Comparison of ENCODE assay signal across 8 cellular contexts in the genomic region with DNA sequence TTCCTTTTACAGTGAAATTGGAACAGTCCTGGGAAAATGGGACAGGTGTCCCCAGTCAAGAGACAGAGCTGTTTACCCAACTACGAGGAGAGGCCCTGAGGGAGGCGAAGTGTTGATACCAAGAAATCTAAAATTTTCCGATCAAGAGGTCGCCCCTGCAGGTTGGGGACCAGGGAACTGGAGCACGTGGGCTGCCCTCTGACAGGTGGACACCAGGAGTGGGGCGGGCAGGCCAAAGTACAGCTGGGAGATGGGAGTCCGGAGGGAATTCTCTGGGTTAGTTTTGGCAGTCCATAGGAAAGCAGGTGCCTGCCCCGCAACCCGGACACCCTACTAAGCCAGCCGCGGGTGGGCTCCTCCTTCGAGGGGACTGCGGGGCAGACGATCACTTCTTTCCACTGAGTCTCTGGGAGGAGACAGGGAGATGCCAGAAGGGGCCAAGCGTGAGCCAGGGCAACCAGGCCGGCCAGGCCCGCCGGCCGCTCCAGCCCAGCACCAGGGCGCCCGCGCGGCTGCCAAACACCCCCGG. TPM values are rescaled to one million over a fixed set of nuclear protein-coding genes. Genes with fewer than 3 reads are reported as not detected.
DNase-seq lines count a peak whose midpoint lies in the region; ATAC-seq and TF ChIP-seq lines count a peak whose summit lies in the region.

No MANE protein-coding gene starts in this region.

- H3K9ac ChIP-seq in rectal smooth muscle tissue (ENCODE audit: low read length) = no peak overlapping the region

- H3K4me1 ChIP-seq in RWPE2 (ENCODE audit: insufficient read depth, poor library complexity, severe bottlenecking) (no peaks in the 10 kb centered on the region), rectal smooth muscle tissue (ENCODE audit: control insufficient read depth, insufficient read depth, low read length) (peaks cover 2% of the 10 kb centered on the region)

- no peaks in the 10 kb centered on the region for H3K9me3 ChIP-seq in RWPE2 (ENCODE audit: severe bottlenecking)

- H3K4me3 ChIP-seq in RWPE2 (ENCODE audit: severe bottlenecking) (peak overlapping the region; percentile 60), fibroblast of villous mesenchyme (ENCODE audit: low read depth, low read length) (peak overlapping the region; percentile 70), rectal smooth muscle tissue (ENCODE audit: low read length) (peak overlapping the region; percentile 68)

- no peaks in the 10 kb centered on the region for H3K36me3 ChIP-seq in RWPE2 (ENCODE audit: low read depth)
- H3K36me3 ChIP-seq in rectal smooth muscle tissue (ENCODE audit: control insufficient read depth, insufficient read depth, low read length) = no peaks in the 10 kb centered on the region

- H3K27me3 ChIP-seq in RWPE2 (ENCODE audit: insufficient read depth, poor library complexity, severe bottlenecking) (no peaks in the 10 kb centered on the region), rectal smooth muscle tissue (ENCODE audit: control insufficient read depth, insufficient read depth, low read length) (no peaks in the 10 kb centered on the region)

- TF ChIP-seq CTCF in RWPE2 (IDR thresholded peaks at IDR 0.05; ENCODE audit: poor library complexity, severe bottlenecking) = no peak
- no peak for TF ChIP-seq CTCF in fibroblast of villous mesenchyme (IDR thresholded peaks at IDR 0.05; ENCODE audit: insufficient read depth, low read depth, low read length)

- H3K27ac ChIP-seq in RWPE2 (ENCODE audit: poor library complexity, severe bottlenecking) (no peak overlapping the region), rectal smooth muscle tissue (ENCODE audit: low read depth, low read length) (peak overlapping the region; percentile 70)

- in situ Hi-C loops in G401 (cut with HindIII; ENCODE audit: low sequenced_read_pairs) = no loop called here

- peak; percentile 60 for DNase-seq in G401 (ENCODE audit: low spot score)
- no peak for DNase-seq in RWPE2 (ENCODE audit: low spot score)
- DNase-seq in fibroblast of villous mesenchyme (ENCODE audit: low read depth) = no peak
- no peak for DNase-seq in NCI-H345 treated with DMSO at 0.1 percent for 48 hours (lab: John Stamatoyannopoulos, UW; ENCODE audit: unreplicated experiment)
- DNase-seq in COLO829 (ENCODE audit: low spot score) = no peak

- ATAC-seq in RWPE2 (ENCODE audit: low read depth) (no peak), GM18519 (IDR thresholded peaks at IDR 0.05; ENCODE audit: low FRiP score, unreplicated experiment) (no peak), GM18517 (IDR thresholded peaks at IDR 0.05; ENCODE audit: unreplicated experiment) (no peak)

RNA-seq across cellular contexts. Expression of gene CAMK1D, which starts 0.9 kb away (rescaled TPM):
- total RNA-seq in G401 (2014; rRNA removed; shearing (Covaris generic)) = 0.10 TPM in 1 of 2 replicates, not detected in the other
- total RNA-seq in fibroblast of villous mesenchyme = 1.3 and 1.9 TPM in 2 replicates
